In genomic region chr10:85916999-85917573, GRCh38 we compare ENCODE assay signal across 19 cellular contexts.
DNase-seq lines count a peak whose midpoint lies in the region; ATAC-seq and TF ChIP-seq lines count a peak whose summit lies in the region.
"Had no signal": no experiment of that assay in that cellular context is flagged by ENCODE, and none has a peak within 500 bp of the region (broad histone marks: within the 10 kb centered on the region; RNA-seq: fewer than 3 reads in every experiment).

No MANE protein-coding gene starts in this region.

- intact Hi-C loops in body of pancreas (cut with DNase I), result no loop called here

- 39 to 42% methylated on average over 2 of the region's 2 CpGs for WGBS in body of pancreas, 2 donors

- TF ChIP-seq POLR2A in body of pancreas (IDR thresholded peaks at IDR 0.05), result no peak

- H3K4me3 ChIP-seq in body of pancreas, result no peak overlapping the region
- H3K4me3 ChIP-seq: GM12878, left lung, psoas muscle had no signal

- TF ChIP-seq CTCF in body of pancreas (IDR thresholded peaks at IDR 0.05), result no peak

- H3K9me3 ChIP-seq in body of pancreas, result no peaks in the 10 kb centered on the region
- H3K9me3 ChIP-seq: left lung, psoas muscle had no signal

- no peak overlapping the region for H3K27ac ChIP-seq in body of pancreas
- H3K27ac ChIP-seq: left lung, psoas muscle had no signal

- H3K4me1 ChIP-seq in body of pancreas, result no peaks in the 10 kb centered on the region
- H3K4me1 ChIP-seq: left lung, psoas muscle had no signal

- H3K27me3 ChIP-seq in body of pancreas, result no peaks in the 10 kb centered on the region
- H3K27me3 ChIP-seq: left lung had no signal

- ATAC-seq in body of pancreas, result no peak
- ATAC-seq: GM12878, HCT116, left lung, psoas muscle had no signal

- DNase-seq in COR-L47 (lab: John Stamatoyannopoulos, UW), result peak; percentile 78
- DNase-seq in NCI-H1105 treated with DMSO at 0.1 percent for 48 hours (lab: John Stamatoyannopoulos, UW), result peak; percentile 88
- peak; percentile 42 for DNase-seq in NCI-H2196 treated with DMSO at 0.1 percent for 48 hours (lab: John Stamatoyannopoulos, UW; ENCODE audit: unreplicated experiment)
- DNase-seq in body of pancreas, result peak; percentile 25 to 72 (median 32)
- DNase-seq in cortex of kidney (lab: John Stamatoyannopoulos, UW), result no peak
- DNase-seq in T-helper 1 cell, result no peak
- DNase-seq in globus pallidus (ENCODE audit: low spot score), result no peak
- no peak for DNase-seq in activated CD8-positive, alpha-beta memory T cell treated with anti-CD3 and anti-CD28 coated beads for 24 hours
- DNase-seq: activated CD4-positive, alpha-beta memory T cell treated with anti-CD3 and anti-CD28 coated beads for 36 hours; aorta; EL; Karpas-422; left lung; naive B cell; psoas muscle; SHP77 treated with DMSO at 0.1 percent for 48 hours; stimulated activated CD4-positive, alpha-beta T cell treated with anti-CD3 and anti-CD28 coated beads, Interleukin-15, amount 100 ng/mL, for 24 hours had no signal

- H3K36me3 ChIP-seq in body of pancreas (replicated peaks in 1 of 2; ENCODE audit: insufficient read depth in 1 of 2, low read depth in 2 of 2), result no peaks in the 10 kb centered on the region
- H3K36me3 ChIP-seq: left lung had no signal

Comparison
In these comparisons a context has a peak if more than half of its experiments do, and no peak if none do; other contexts are left out.
1. DNase-seq: peak in COR-L47 (single experiment), NCI-H1105 treated with DMSO at 0.1 percent for 48 hours (single experiment), NCI-H2196 treated with DMSO at 0.1 percent for 48 hours (single experiment) and body of pancreas (4 of 4); none in cortex of kidney (single experiment), T-helper 1 cell (0 of 5), globus pallidus (single experiment) and activated CD8-positive, alpha-beta memory T cell treated with anti-CD3 and anti-CD28 coated beads for 24 hours (single experiment).